In the genomic region with DNA sequence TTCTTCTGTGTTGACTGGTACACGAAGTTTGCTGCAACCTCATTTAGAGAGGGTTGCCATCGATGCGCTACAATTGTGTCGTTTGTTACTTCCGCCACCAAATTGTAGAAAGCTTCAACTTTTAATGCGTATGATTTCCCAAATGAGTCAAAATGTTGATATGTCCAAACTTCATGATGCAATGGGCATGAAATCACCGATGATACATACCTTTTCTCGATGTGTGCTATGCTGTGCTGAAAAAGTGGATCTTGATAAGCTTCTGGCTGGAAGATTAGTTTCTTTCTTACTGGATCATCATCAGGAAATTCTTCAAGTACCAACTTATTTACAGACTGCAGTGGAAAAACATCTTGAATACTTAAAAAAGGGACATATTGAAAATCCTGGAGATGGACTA, we compare ENCODE assay signal across 19 cellular contexts.
DNase-seq lines count a peak whose midpoint lies in the region; ATAC-seq and TF ChIP-seq lines count a peak whose summit lies in the region.
"Had no signal": no experiment of that assay in that cellular context is flagged by ENCODE, and none has a peak within 500 bp of the region (broad histone marks: within the 10 kb centered on the region; RNA-seq: fewer than 3 reads in every experiment).

No MANE protein-coding gene starts in this region.

- intact Hi-C loops in HCT116 (cut with micrococcal nuclease) (no loop called here), heart right ventricle (cut with DNase I) (no loop called here)

- H2AFZ ChIP-seq in HCT116 (ENCODE audit: low read depth, low read length, poor library complexity, severe bottlenecking), result no peak overlapping the region

- H3K9me3 ChIP-seq in HCT116 (ENCODE audit: control insufficient read depth in 1 of 2, insufficient read depth in 1 of 2, low read depth in 1 of 2, low read length in 2 of 2), result no peaks in the 10 kb centered on the region
- peaks cover 0 to 18% (median 0%) of the 10 kb centered on the region in 11 donors for H3K9me3 ChIP-seq in heart right ventricle
- H3K9me3 ChIP-seq: MG63 had no signal

- no peaks in the 10 kb centered on the region for H3K27me3 ChIP-seq in HCT116 (ENCODE audit: insufficient read depth, low read length)
- no peaks in the 10 kb centered on the region for H3K27me3 ChIP-seq in heart right ventricle
- H3K27me3 ChIP-seq: MG63 had no signal

- no TSS peak for BruUV-seq in HCT116 (replicated peaks; lab: Mats Ljungman, UMichigan)

- no peaks in the 10 kb centered on the region; the same call in 1 of the 2 replicates for H3K9me2 ChIP-seq in HCT116 (ENCODE audit: insufficient read depth)

- DNase-seq in A172 (ENCODE audit: low spot score) (peak; percentile 7), HCT116 (ENCODE audit: low read depth, low spot score) (peak; percentile 6), OCI-M1 (lab: John Stamatoyannopoulos, UW) (peak; percentile 8), epithelial cell of esophagus (ENCODE audit: low read depth) (peak; percentile 13), heart right ventricle (no peak)
- DNase-seq in stimulated activated CD4-positive, alpha-beta T cell treated with anti-CD3 and anti-CD28 coated beads, Interleukin-12 subunit alpha, Interleukin-12 subunit beta, amount 100 ng/mL, for 4 hours, result no peak
- DNase-seq: DMS53, GOT3, Kasumi-1, MG63, NCI-H1105 treated with DMSO at 0.1 percent for 48 hours, NCI-H2029 treated with DMSO at 0.1 percent for 48 hours, NCI-H345, NCI-H526, RPMI8226, SHP77 had no signal

- TF ChIP-seq RAD21 in HCT116 (IDR thresholded peaks at IDR 0.05; ENCODE audit: low read depth), result no peak

- no peak for TF ChIP-seq CTCF in HCT116 (IDR thresholded peaks at IDR 0.05 in 2 of 3, conservative IDR thresholded peaks at IDR 0.05 in 1 of 3; ENCODE audit: borderline replicate concordance in 1 of 3, insufficient read depth in 1 of 3, low read depth in 2 of 3, low read length in 2 of 3)
- no peak for TF ChIP-seq CTCF in epithelial cell of esophagus (IDR thresholded peaks at IDR 0.05; ENCODE audit: insufficient read depth, low read depth, low read length, missing control alignments)
- no peak for TF ChIP-seq CTCF in heart right ventricle (IDR thresholded peaks at IDR 0.05)

- CTCF ChIA-PET in HCT116 (lab: Charles Lee), result interaction anchor here (0.8 kb wide), 1 partner anchor 82 kb away, joined by 3 read pairs; no protein-coding TSS in a partner anchor

- H3K4me3 ChIP-seq in HCT116 (replicated peaks in 1 of 2; ENCODE audit: low read depth in 1 of 2, low read length in 2 of 2) (no peak overlapping the region), epithelial cell of esophagus (ENCODE audit: low read length) (no peak overlapping the region), heart right ventricle (no peak overlapping the region)
- H3K4me3 ChIP-seq: MG63, SK-N-MC had no signal

- 92 to 93% methylated on average over 8 of the region's 8 CpGs for WGBS in heart right ventricle, 2 donors

- H3K36me3 ChIP-seq in HCT116 (ENCODE audit: control insufficient read depth in 1 of 2, insufficient read depth in 2 of 2, low read length in 2 of 2) (no peaks in the 10 kb centered on the region), heart right ventricle (peaks cover 0 to 11% (median 0%) of the 10 kb centered on the region in 9 donors)
- H3K36me3 ChIP-seq: MG63 had no signal

- TF ChIP-seq POLR2A in HCT116 (IDR thresholded peaks at IDR 0.05; ENCODE audit: borderline replicate concordance, extremely low read depth, insufficient read depth, insufficient read length), result no peak

- POLR2A ChIA-PET in HCT116 (lab: Charles Lee), result no interaction called here

- H3K79me2 ChIP-seq in HCT116 (ENCODE audit: insufficient read depth, low read length), result no peaks in the 10 kb centered on the region

- no peak overlapping the region for H3K9ac ChIP-seq in HCT116 (ENCODE audit: low read length)

- no peak overlapping the region for H3K27ac ChIP-seq in HCT116 (ENCODE audit: low read depth, low read length)
- H3K27ac ChIP-seq in heart right ventricle, result no peak overlapping the region
- H3K27ac ChIP-seq: SK-N-MC had no signal

- no peaks in the 10 kb centered on the region for H4K20me1 ChIP-seq in HCT116 (ENCODE audit: insufficient read depth)

- H3K4me2 ChIP-seq in HCT116 (ENCODE audit: low read length), result no peak overlapping the region

- RAD21 ChIA-PET in HCT116 (lab: Charles Lee; ENCODE audit: low non-redundant PET in 1 of 2, low total read pairs in 2 of 2, uncharacterized antibody in 2 of 2, unreplicated experiment in 2 of 2), result no interaction called here

- ATAC-seq in HCT116 (no peak), heart right ventricle (no peak), GM19463 (IDR thresholded peaks at IDR 0.05; ENCODE audit: unreplicated experiment) (no peak), GM21737 (IDR thresholded peaks at IDR 0.05; ENCODE audit: unreplicated experiment) (no peak)

- H3K4me1 ChIP-seq in HCT116 (ENCODE audit: control insufficient read depth in 1 of 2, insufficient read depth in 2 of 2, low read length in 2 of 2) (no peaks in the 10 kb centered on the region), heart right ventricle (peaks cover 0 to 7% (median 0%) of the 10 kb centered on the region in 9 donors)

TF ChIP-seq in HCT116, 20 proteins besides CTCF, POLR2A, EP300 and RAD21:
- TF ChIP-seq, protein P1, sequence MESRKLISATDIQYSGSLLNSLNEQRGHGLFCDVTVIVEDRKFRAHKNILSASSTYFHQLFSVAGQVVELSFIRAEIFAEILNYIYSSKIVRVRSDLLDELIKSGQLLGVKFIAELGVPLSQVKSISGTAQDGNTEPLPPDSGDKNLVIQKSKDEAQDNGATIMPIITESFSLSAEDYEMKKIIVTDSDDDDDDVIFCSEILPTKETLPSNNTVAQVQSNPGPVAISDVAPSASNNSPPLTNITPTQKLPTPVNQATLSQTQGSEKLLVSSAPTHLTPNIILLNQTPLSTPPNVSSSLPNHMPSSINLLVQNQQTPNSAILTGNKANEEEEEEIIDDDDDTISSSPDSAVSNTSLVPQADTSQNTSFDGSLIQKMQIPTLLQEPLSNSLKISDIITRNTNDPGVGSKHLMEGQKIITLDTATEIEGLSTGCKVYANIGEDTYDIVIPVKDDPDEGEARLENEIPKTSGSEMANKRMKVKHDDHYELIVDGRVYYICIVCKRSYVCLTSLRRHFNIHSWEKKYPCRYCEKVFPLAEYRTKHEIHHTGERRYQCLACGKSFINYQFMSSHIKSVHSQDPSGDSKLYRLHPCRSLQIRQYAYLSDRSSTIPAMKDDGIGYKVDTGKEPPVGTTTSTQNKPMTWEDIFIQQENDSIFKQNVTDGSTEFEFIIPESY (IDR thresholded peaks at IDR 0.05; ENCODE audit: extremely low read depth, insufficient replicate concordance, low read length), result no peak
- TF ChIP-seq EZH2 (IDR thresholded peaks at IDR 0.05) (no peak), CBX3 (IDR thresholded peaks at IDR 0.05; ENCODE audit: low read depth) (no peak), JUND (IDR thresholded peaks at IDR 0.05) (no peak), FOSL1 (IDR thresholded peaks at IDR 0.05; ENCODE audit: low read depth) (no peak), POLR2AphosphoS5 (IDR thresholded peaks at IDR 0.05; ENCODE audit: low read depth, low read length) (no peak), EGR1 (IDR thresholded peaks at IDR 0.05; ENCODE audit: low read depth) (no peak), ELF1 (IDR thresholded peaks at IDR 0.05; ENCODE audit: borderline replicate concordance, low read depth) (no peak), ZNF274 (IDR thresholded peaks at IDR 0.05; ENCODE audit: low read depth, low read length) (no peak), YY1 (IDR thresholded peaks at IDR 0.05; ENCODE audit: extremely low read depth, insufficient replicate concordance, low read depth, low read length) (no peak), SRF (IDR thresholded peaks at IDR 0.05; ENCODE audit: low read depth) (no peak), ZFX (IDR thresholded peaks at IDR 0.05) (no peak), SP1 (IDR thresholded peaks at IDR 0.05; ENCODE audit: low read depth) (no peak), EZH2phosphoT487 (IDR thresholded peaks at IDR 0.05; ENCODE audit: borderline replicate concordance) (no peak), SIN3A (IDR thresholded peaks at IDR 0.05; ENCODE audit: low read depth) (no peak), CEBPB (IDR thresholded peaks at IDR 0.05; ENCODE audit: low read depth) (no peak), TCF7L2 (IDR thresholded peaks at IDR 0.05; ENCODE audit: borderline replicate concordance, extremely low read depth, insufficient read depth, insufficient read length) (no peak)
- TF ChIP-seq, protein P2, sequence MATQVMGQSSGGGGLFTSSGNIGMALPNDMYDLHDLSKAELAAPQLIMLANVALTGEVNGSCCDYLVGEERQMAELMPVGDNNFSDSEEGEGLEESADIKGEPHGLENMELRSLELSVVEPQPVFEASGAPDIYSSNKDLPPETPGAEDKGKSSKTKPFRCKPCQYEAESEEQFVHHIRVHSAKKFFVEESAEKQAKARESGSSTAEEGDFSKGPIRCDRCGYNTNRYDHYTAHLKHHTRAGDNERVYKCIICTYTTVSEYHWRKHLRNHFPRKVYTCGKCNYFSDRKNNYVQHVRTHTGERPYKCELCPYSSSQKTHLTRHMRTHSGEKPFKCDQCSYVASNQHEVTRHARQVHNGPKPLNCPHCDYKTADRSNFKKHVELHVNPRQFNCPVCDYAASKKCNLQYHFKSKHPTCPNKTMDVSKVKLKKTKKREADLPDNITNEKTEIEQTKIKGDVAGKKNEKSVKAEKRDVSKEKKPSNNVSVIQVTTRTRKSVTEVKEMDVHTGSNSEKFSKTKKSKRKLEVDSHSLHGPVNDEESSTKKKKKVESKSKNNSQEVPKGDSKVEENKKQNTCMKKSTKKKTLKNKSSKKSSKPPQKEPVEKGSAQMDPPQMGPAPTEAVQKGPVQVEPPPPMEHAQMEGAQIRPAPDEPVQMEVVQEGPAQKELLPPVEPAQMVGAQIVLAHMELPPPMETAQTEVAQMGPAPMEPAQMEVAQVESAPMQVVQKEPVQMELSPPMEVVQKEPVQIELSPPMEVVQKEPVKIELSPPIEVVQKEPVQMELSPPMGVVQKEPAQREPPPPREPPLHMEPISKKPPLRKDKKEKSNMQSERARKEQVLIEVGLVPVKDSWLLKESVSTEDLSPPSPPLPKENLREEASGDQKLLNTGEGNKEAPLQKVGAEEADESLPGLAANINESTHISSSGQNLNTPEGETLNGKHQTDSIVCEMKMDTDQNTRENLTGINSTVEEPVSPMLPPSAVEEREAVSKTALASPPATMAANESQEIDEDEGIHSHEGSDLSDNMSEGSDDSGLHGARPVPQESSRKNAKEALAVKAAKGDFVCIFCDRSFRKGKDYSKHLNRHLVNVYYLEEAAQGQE (IDR thresholded peaks at IDR 0.05; ENCODE audit: low read depth), result no peak
- TF ChIP-seq, protein P3, sequence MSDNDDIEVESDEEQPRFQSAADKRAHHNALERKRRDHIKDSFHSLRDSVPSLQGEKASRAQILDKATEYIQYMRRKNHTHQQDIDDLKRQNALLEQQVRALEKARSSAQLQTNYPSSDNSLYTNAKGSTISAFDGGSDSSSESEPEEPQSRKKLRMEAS (IDR thresholded peaks at IDR 0.05), result no peak
- TF ChIP-seq, protein P4, sequence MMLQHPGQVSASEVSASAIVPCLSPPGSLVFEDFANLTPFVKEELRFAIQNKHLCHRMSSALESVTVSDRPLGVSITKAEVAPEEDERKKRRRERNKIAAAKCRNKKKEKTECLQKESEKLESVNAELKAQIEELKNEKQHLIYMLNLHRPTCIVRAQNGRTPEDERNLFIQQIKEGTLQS (IDR thresholded peaks at IDR 0.05), result no peak
TF ChIP-seq in HCT116: peak in this region for 0.

Comparison
In these comparisons a context has a peak if more than half of its experiments do, and no peak if none do; other contexts are left out.
1. DNase-seq: peak in A172 (single experiment), HCT116 (single experiment), OCI-M1 (single experiment) and epithelial cell of esophagus (single experiment); none in heart right ventricle (0 of 2) and stimulated activated CD4-positive, alpha-beta T cell treated with anti-CD3 and anti-CD28 coated beads, Interleukin-12 subunit alpha, Interleukin-12 subunit beta, amount 100 ng/mL, for 4 hours (single experiment).